Comparison of ENCODE assay signal across 1 cellular context in genomic region chr2:46915281-46915810, GRCh38.
TF ChIP-seq lines count a peak whose summit lies in the region.

Gene MCFD2 (minus strand): TSS chr2:46915806. CDS start chr2:46909171, 6,635 bp downstream.

TF ChIP-seq in HepG2, 621 proteins besides CTCF, POLR2A, EP300 and RAD21 (continued from another document and continues in another):
- TF ChIP-seq GFI1 (CRISPR knock-in tag; IDR thresholded peaks at IDR 0.05; ENCODE audit: borderline replicate concordance) (0 out of 2 replicates have a peak, but pooled peaks have one; percentile 6), ZHX2 (IDR thresholded peaks at IDR 0.05; ENCODE audit: low read depth) (no peak), ZHX2 (CRISPR knock-in tag; IDR thresholded peaks at IDR 0.05; ENCODE audit: borderline replicate concordance) (0 out of 2 replicates have a peak, but pooled peaks have one; percentile 32), RNF219 (CRISPR knock-in tag; IDR thresholded peaks at IDR 0.05) (no peak), ZNF639 (CRISPR knock-in tag; conservative IDR thresholded peaks at IDR 0.05) (no peak; the same call in 1 of the 2 replicates), ETV5 (CRISPR knock-in tag; IDR thresholded peaks at IDR 0.05; ENCODE audit: borderline replicate concordance) (peak; percentile 41; the same call in 1 of the 2 replicates), NR2C2 (CRISPR knock-in tag; IDR thresholded peaks at IDR 0.05; ENCODE audit: borderline replicate concordance) (peak; percentile 33; the same call in 1 of the 2 replicates), ZSCAN5A (CRISPR knock-in tag; IDR thresholded peaks at IDR 0.05; ENCODE audit: borderline replicate concordance) (no peak; the same call in 1 of the 2 replicates), ZNF318 (CRISPR knock-in tag; IDR thresholded peaks at IDR 0.05) (0 out of 2 replicates have a peak, but pooled peaks have one; percentile 22), SRY (CRISPR knock-in tag; IDR thresholded peaks at IDR 0.05) (no peak; the same call in 1 of the 2 replicates), ZNF30 (CRISPR knock-in tag; IDR thresholded peaks at IDR 0.05) (no peak; the same call in 1 of the 2 replicates), ZNF496 (CRISPR knock-in tag; IDR thresholded peaks at IDR 0.05; ENCODE audit: insufficient replicate concordance) (no peak), MYNN (CRISPR knock-in tag; IDR thresholded peaks at IDR 0.05; ENCODE audit: low read depth) (no peak), ZNF282 (IDR thresholded peaks at IDR 0.05; ENCODE audit: partially characterized antibody) (no peak), ZNF773 (CRISPR knock-in tag; IDR thresholded peaks at IDR 0.05; ENCODE audit: borderline replicate concordance) (peak; percentile 24; the same call in 1 of the 2 replicates), SUZ12 (IDR thresholded peaks at IDR 0.05; ENCODE audit: low read depth, low read length) (no peak), JARID2 (CRISPR knock-in tag; IDR thresholded peaks at IDR 0.05; ENCODE audit: insufficient replicate concordance) (no peak), TGIF2 (CRISPR knock-in tag; IDR thresholded peaks at IDR 0.05) (no peak), ZBTB4 (CRISPR knock-in tag; IDR thresholded peaks at IDR 0.05; ENCODE audit: borderline replicate concordance) (0 out of 2 replicates have a peak, but pooled peaks have one; percentile 2), ZNF276 (CRISPR knock-in tag; IDR thresholded peaks at IDR 0.05; ENCODE audit: low read depth) (peak; percentile 11; the same call in 1 of the 2 replicates), ZNF34 (CRISPR knock-in tag; IDR thresholded peaks at IDR 0.05; ENCODE audit: borderline replicate concordance) (peak; percentile 34; the same call in 1 of the 2 replicates), ZNF576 (CRISPR knock-in tag; IDR thresholded peaks at IDR 0.05) (no peak), PHF8 (CRISPR knock-in tag; IDR thresholded peaks at IDR 0.05) (peak; percentile 85; the same call in 1 of the 2 replicates), ZNF841 (CRISPR knock-in tag; IDR thresholded peaks at IDR 0.05; ENCODE audit: borderline replicate concordance) (no peak), CEBPG (CRISPR knock-in tag; IDR thresholded peaks at IDR 0.05) (no peak), BCL6 (CRISPR knock-in tag; IDR thresholded peaks at IDR 0.05) (no peak)
